ENCODE assay signal across 31 cellular contexts in the genomic region with DNA sequence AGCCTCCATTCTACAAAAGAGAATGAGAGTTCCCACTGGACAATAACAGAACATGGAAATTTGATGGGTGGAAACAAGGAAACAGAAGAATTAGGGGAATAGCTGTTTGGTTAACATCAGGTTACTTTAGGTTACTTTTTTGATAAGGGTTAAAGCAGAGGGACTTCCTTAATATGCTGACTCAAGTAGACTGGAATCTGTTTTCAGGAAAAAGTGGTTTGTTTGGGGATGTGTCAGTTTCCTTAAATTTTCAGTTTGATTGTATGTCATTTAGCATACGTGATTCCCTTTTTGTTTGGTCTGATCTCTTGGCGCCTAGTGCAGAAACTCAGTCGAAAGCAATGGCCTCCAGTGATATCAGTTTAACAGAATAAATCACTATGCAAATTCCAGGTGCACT.
"Had no signal": no experiment of that assay in that cellular context is flagged by ENCODE, and none has a peak within 500 bp of the region (broad histone marks: within the 10 kb centered on the region; RNA-seq: fewer than 3 reads in every experiment).

No MANE protein-coding gene starts in this region.

- DNase-seq: colonic mucosa; effector memory CD8-positive, alpha-beta T cell; foreskin fibroblast; gastrocnemius medialis; glutamatergic neuron; heart right ventricle; hippocampal formation; immature natural killer cell; islet precursor cell; kidney glomerular epithelial cell; left ventricle myocardium superior; mesenchymal stem cell; naive thymus-derived CD4-positive, alpha-beta T cell; sigmoid colon; stimulated activated CD4-positive, alpha-beta T cell treated with anti-CD3 and anti-CD28 coated beads, Interleukin-2, amount 100 ng/mL, for 24 hours; stimulated activated CD4-positive, alpha-beta T cell treated with anti-CD3 and anti-CD28 coated beads, Interleukin-4, amount 100 ng/mL, for 24 hours; stimulated activated naive CD4-positive, alpha-beta T cell treated with Interleukin-2 at 50 U/mL for 16 hours; stomach; thyroid gland; trophoblast cell had no signal

- H3K27me3 ChIP-seq: colonic mucosa, gastrocnemius medialis, heart right ventricle, neural progenitor cell, right atrium auricular region, sigmoid colon, stomach, thyroid gland, vagina had no signal

- H3K27ac Mint-ChIP-seq: dendritic cell treated with granulocyte-macrophage colony-stimulating factor and Interleukin-4, amounts not matched to agents 40 ng/mL and 50 ng/mL, for 4 days; effector memory CD8-positive, alpha-beta T cell; immature natural killer cell; mesothelial cell of epicardium; naive thymus-derived CD4-positive, alpha-beta T cell; nephron; neural progenitor cell; progenitor cell of endocrine pancreas; stimulated activated effector memory CD8-positive, alpha-beta T cell treated with anti-CD3 and anti-CD28 coated beads, Interleukin-12 subunit alpha, Interleukin-12 subunit beta, amount 100 ng/mL, for 72 hours had no signal

- H3K9ac ChIP-seq: neural progenitor cell, parathyroid adenoma had no signal

- H3K4me1 Mint-ChIP-seq: immature natural killer cell; naive thymus-derived CD4-positive, alpha-beta T cell; nephron; neural progenitor cell; stimulated activated effector memory CD8-positive, alpha-beta T cell treated with anti-CD3 and anti-CD28 coated beads, Interleukin-12 subunit alpha, Interleukin-12 subunit beta, amount 100 ng/mL, for 72 hours had no signal

- FAIRE-seq: endometrium had no signal

- H3K27me3 Mint-ChIP-seq: dendritic cell treated with granulocyte-macrophage colony-stimulating factor and Interleukin-4, amounts not matched to agents 40 ng/mL and 50 ng/mL, for 4 days; effector memory CD8-positive, alpha-beta T cell; naive thymus-derived CD4-positive, alpha-beta T cell; progenitor cell of endocrine pancreas had no signal

- H3K4me1 ChIP-seq: colonic mucosa, gastrocnemius medialis, heart right ventricle, neural progenitor cell, parathyroid adenoma, right atrium auricular region, sigmoid colon, stomach, vagina had no signal

- H3K9me3 Mint-ChIP-seq: mesothelial cell of epicardium, nephron, neural progenitor cell had no signal

- H3K4me3 Mint-ChIP-seq: dendritic cell treated with granulocyte-macrophage colony-stimulating factor and Interleukin-4, amounts not matched to agents 40 ng/mL and 50 ng/mL, for 4 days; effector memory CD8-positive, alpha-beta T cell; immature natural killer cell; mesothelial cell of epicardium; naive thymus-derived CD4-positive, alpha-beta T cell; nephron; neural progenitor cell; stimulated activated effector memory CD8-positive, alpha-beta T cell treated with anti-CD3 and anti-CD28 coated beads, Interleukin-12 subunit alpha, Interleukin-12 subunit beta, amount 100 ng/mL, for 72 hours had no signal

- H3K4me2 ChIP-seq: neural progenitor cell had no signal

- H3K36me3 ChIP-seq: colonic mucosa, gastrocnemius medialis, heart right ventricle, neural progenitor cell, right atrium auricular region, sigmoid colon, stomach, thyroid gland, vagina had no signal

- H3K36me3 Mint-ChIP-seq: immature natural killer cell; mesothelial cell of epicardium; naive thymus-derived CD4-positive, alpha-beta T cell; neural progenitor cell; stimulated activated effector memory CD8-positive, alpha-beta T cell treated with anti-CD3 and anti-CD28 coated beads, Interleukin-12 subunit alpha, Interleukin-12 subunit beta, amount 100 ng/mL, for 72 hours had no signal

- H3K27ac ChIP-seq: colonic mucosa, gastrocnemius medialis, heart right ventricle, neural progenitor cell, parathyroid adenoma, right atrium auricular region, sigmoid colon, stomach, thyroid gland, vagina had no signal

- ATAC-seq: effector memory CD8-positive, alpha-beta T cell; gastrocnemius medialis; heart right ventricle; left ventricle myocardium superior; naive thymus-derived CD4-positive, alpha-beta T cell; stimulated activated effector memory CD8-positive, alpha-beta T cell treated with anti-CD3 and anti-CD28 coated beads, Interleukin-12 subunit alpha, Interleukin-12 subunit beta, amount 100 ng/mL, for 72 hours had no signal

- H3K4me3 ChIP-seq: colonic mucosa, gastrocnemius medialis, heart right ventricle, lung, neural progenitor cell, right atrium auricular region, sigmoid colon, stomach, thyroid gland, vagina had no signal

- H3K79me2 ChIP-seq: parathyroid adenoma had no signal

- H2AFZ ChIP-seq: neural progenitor cell, parathyroid adenoma had no signal

- H3K9me3 ChIP-seq: colonic mucosa, gastrocnemius medialis, heart right ventricle, right atrium auricular region, sigmoid colon, stomach, thyroid gland, vagina had no signal
